Comparison of ENCODE assay signal across 9 cellular contexts in the genomic region with DNA sequence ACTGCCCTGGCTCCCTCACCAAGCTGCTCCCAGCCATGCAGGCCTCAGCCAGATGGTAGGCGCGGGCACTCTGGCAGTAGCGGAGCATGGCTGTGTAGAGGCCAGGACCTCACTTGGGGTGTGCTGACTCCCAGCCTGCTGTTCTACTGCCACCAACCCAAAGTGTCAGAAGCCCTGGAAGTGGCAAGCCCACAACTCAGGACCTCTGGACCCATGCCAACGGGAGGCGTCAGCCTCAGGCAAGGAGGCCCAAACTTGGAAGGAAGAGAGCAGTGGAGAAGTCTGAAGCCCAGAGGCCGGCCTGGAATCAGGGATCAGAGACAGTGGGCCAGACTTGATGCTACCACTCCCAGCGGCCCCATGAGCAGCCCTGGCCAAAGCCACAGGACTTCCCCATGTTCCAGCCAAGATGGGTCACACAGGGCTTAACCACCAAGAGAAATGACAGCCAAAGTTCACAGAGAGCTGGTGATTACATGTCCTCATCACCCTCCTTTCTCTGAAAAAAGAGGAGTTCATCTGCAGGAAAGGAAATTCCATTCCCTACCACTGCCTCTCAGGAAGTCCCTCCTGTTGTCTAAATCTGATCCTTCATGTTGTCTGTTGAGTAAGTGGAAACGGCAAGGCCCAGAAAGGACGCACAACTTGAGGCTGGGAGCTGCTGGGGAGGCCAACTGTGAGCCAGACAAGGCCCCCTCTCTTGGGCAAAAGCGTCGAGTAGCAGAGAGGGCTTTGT. TPM values are rescaled to one million over a fixed set of nuclear protein-coding genes. Genes with fewer than 3 reads are reported as not detected.
A peak's percentile ranks its signal among the peaks of the same experiment; 100 is the strongest.
DNase-seq lines count a peak whose midpoint lies in the region; ATAC-seq and TF ChIP-seq lines count a peak whose summit lies in the region.
"Had no signal": no experiment of that assay in that cellular context is flagged by ENCODE, and none has a peak within 500 bp of the region (broad histone marks: within the 10 kb centered on the region; RNA-seq: fewer than 3 reads in every experiment).

No MANE protein-coding gene starts in this region.

- peak overlapping the region; percentile 21 for H2AFZ ChIP-seq in ACC112 (ENCODE audit: low read length, unreplicated experiment)
- H2AFZ ChIP-seq in MM.1S (ENCODE audit: low read length): no peak overlapping the region

- no peaks in the 10 kb centered on the region for H3K27me3 ChIP-seq in ACC112 (ENCODE audit: insufficient read depth, low read length)
- no peaks in the 10 kb centered on the region for H3K27me3 ChIP-seq in mucosa of rectum (ENCODE audit: control insufficient read depth in 2 of 2, insufficient read depth in 2 of 2, low read length in 2 of 2)
- peaks cover 11% of the 10 kb centered on the region; the same call in 1 of the 2 replicates for H3K27me3 ChIP-seq in MM.1S (replicated peaks; ENCODE audit: insufficient read depth, low read length)

- H3K9ac ChIP-seq in mucosa of rectum (ENCODE audit: low read depth in 1 of 2, low read length in 2 of 2) (peak overlapping the region in 1 of 2 donors; percentile 16), MM.1S (ENCODE audit: low read length) (no peak overlapping the region)

- no peaks in the 10 kb centered on the region for H3K9me3 Mint-ChIP-seq in HFFc6

- TF ChIP-seq CTCF in HFFc6 (IDR thresholded peaks at IDR 0.05) (no peak), coronary artery (IDR thresholded peaks at IDR 0.05) (no peak), MM.1S (IDR thresholded peaks at IDR 0.05; ENCODE audit: low read length) (no peak)

- no peaks in the 10 kb centered on the region for H3K9me2 ChIP-seq in MM.1S (replicated peaks; ENCODE audit: insufficient read depth, low read length)

- peaks cover 58% of the 10 kb centered on the region for H3K4me1 ChIP-seq in ACC112 (ENCODE audit: control insufficient read depth, insufficient read depth, low read length, unreplicated experiment)
- H3K4me1 ChIP-seq in mucosa of rectum (ENCODE audit: control insufficient read depth in 2 of 2, insufficient read depth in 2 of 2, low read length in 2 of 2): peaks cover 84 to 90% of the 10 kb centered on the region in 2 donors
- H3K4me1 ChIP-seq in MM.1S (ENCODE audit: low read length): no peaks in the 10 kb centered on the region

- H3K9me3 ChIP-seq in mucosa of rectum (ENCODE audit: control insufficient read depth in 2 of 2, low read length in 2 of 2) (no peaks in the 10 kb centered on the region), MM.1S (replicated peaks; ENCODE audit: insufficient read depth, low read length) (no peaks in the 10 kb centered on the region)

- H3K4me3 ChIP-seq in ACC112 (ENCODE audit: low read depth, low read length): no peak overlapping the region; the same call in 1 of the 2 replicates
- no peak overlapping the region for H3K4me3 ChIP-seq in coronary artery
- H3K4me3 ChIP-seq in mucosa of rectum (ENCODE audit: low read length in 2 of 2): no peak overlapping the region
- no peak overlapping the region for H3K4me3 ChIP-seq in MM.1S (ENCODE audit: low read length)

- ATAC-seq in GM19397 (IDR thresholded peaks at IDR 0.05; ENCODE audit: unreplicated experiment): no peak
- ATAC-seq in HG03520 (IDR thresholded peaks at IDR 0.05; ENCODE audit: unreplicated experiment): no peak

- no peaks in the 10 kb centered on the region for H4K20me1 ChIP-seq in MM.1S (ENCODE audit: insufficient read depth, low read length)

- peaks cover 73% of the 10 kb centered on the region for H3K4me1 Mint-ChIP-seq in HFFc6 (ENCODE audit: low read depth)

- H3K4me2 ChIP-seq in MM.1S (ENCODE audit: low read depth, low read length): no peak overlapping the region

- H3F3A ChIP-seq in MM.1S (ENCODE audit: insufficient read depth, low read length): no peaks in the 10 kb centered on the region

- H3K27ac Mint-ChIP-seq in HFFc6: peak overlapping the region; percentile 76

- H3K36me3 Mint-ChIP-seq in HFFc6 (ENCODE audit: low read depth): no peaks in the 10 kb centered on the region

- DNase-seq in HFFc6 (peak; percentile 30), coronary artery (ENCODE audit: low spot score) (peak; percentile 77), MM.1S (no peak), DMS153 (lab: John Stamatoyannopoulos, UW) (no peak)
- DNase-seq: NCI-H1436 treated with DMSO at 0.1 percent for 48 hours had no signal

- H3K27ac ChIP-seq in ACC112 (ENCODE audit: low read depth, low read length) (peak overlapping the region; percentile 65), coronary artery (peak overlapping the region in 1 of 2 donors; percentile 85), mucosa of rectum (ENCODE audit: low read depth in 2 of 2, low read length in 2 of 2) (peak overlapping the region; percentile 44 to 62), MM.1S (ENCODE audit: low read length) (no peak overlapping the region)

- H3K36me3 ChIP-seq in ACC112 (ENCODE audit: insufficient read depth, low read length) (no peaks in the 10 kb centered on the region), mucosa of rectum (ENCODE audit: control insufficient read depth in 2 of 2, insufficient read depth in 2 of 2, low read length in 2 of 2) (peaks cover 2 to 3% of the 10 kb centered on the region in 2 donors), MM.1S (replicated peaks; ENCODE audit: insufficient read depth, low read length) (no peaks in the 10 kb centered on the region)

- H3K4me3 Mint-ChIP-seq in HFFc6: peak overlapping the region; percentile 33

- H3K27me3 Mint-ChIP-seq in HFFc6 (ENCODE audit: insufficient read depth): peaks cover 1% of the 10 kb centered on the region; the same call in 1 of the 2 replicates

- H3K79me2 ChIP-seq in ACC112 (ENCODE audit: control insufficient read depth, insufficient read depth, low read length, unreplicated experiment) (no peaks in the 10 kb centered on the region), MM.1S (ENCODE audit: low read length) (no peaks in the 10 kb centered on the region)

RNA-seq across cellular contexts. Expression of a gene that starts 4.4 kb away (rescaled TPM):
- 10 to 100 TPM; 10.8 to 14.4 (median 11.2) TPM for total RNA-seq in HFFc6 (2021; fragmentation: NEBNext Ultra II Directional; extraction: Animal tissue kit (Norgen Biotek cat#: 25700))

RNA-seq across cellular contexts. Expression of a gene that starts 52.2 kb away (rescaled TPM):
- total RNA-seq in HFFc6 (2021; fragmentation: NEBNext Ultra II Directional; extraction: Animal tissue kit (Norgen Biotek cat#: 25700)): 1,000 to 10,000 TPM; 1,897 to 2,167 (median 1,932) TPM

Comparison
In these comparisons a context has a peak if more than half of its experiments do, and no peak if none do; other contexts are left out.
1. DNase-seq: peak in HFFc6 (single experiment) and coronary artery (single experiment); none in MM.1S (single experiment) and DMS153 (single experiment).